Comparison of ENCODE assay signal across 20 cellular contexts in genomic region chr15:71458089-71458660, GRCh38.
"Had no signal": no experiment of that assay in that cellular context is flagged by ENCODE, and none has a peak within 500 bp of the region (broad histone marks: within the 10 kb centered on the region; RNA-seq: fewer than 3 reads in every experiment).

No MANE protein-coding gene starts in this region.

- H3K27ac Mint-ChIP-seq: activated CD4-positive, alpha-beta memory T cell treated with anti-CD3 and anti-CD28 coated beads for 36 hours; activated CD4-positive, alpha-beta T cell treated with anti-CD3 and anti-CD28 coated beads for 36 hours; activated naive CD8-positive, alpha-beta T cell treated with anti-CD3 and anti-CD28 coated beads for 36 hours; immature natural killer cell; nephron progenitor cell; WTC11 had no signal

- H3K36me3 Mint-ChIP-seq: activated CD4-positive, alpha-beta memory T cell treated with anti-CD3 and anti-CD28 coated beads for 36 hours; activated naive CD8-positive, alpha-beta T cell treated with anti-CD3 and anti-CD28 coated beads for 36 hours; immature natural killer cell; WTC11 had no signal

- H3K4me3 ChIP-seq: lung, tibial artery had no signal

- H3K27ac ChIP-seq: foreskin keratinocyte, tibial artery had no signal

- FAIRE-seq: urothelium cell line had no signal

- H3K27me3 ChIP-seq: foreskin keratinocyte, tibial artery had no signal

- H3K9me3 Mint-ChIP-seq: activated CD4-positive, alpha-beta memory T cell treated with anti-CD3 and anti-CD28 coated beads for 36 hours; activated naive CD8-positive, alpha-beta T cell treated with anti-CD3 and anti-CD28 coated beads for 36 hours; central memory CD8-positive, alpha-beta T cell; immature natural killer cell had no signal

- H3K4me3 Mint-ChIP-seq: activated CD4-positive, alpha-beta memory T cell treated with anti-CD3 and anti-CD28 coated beads for 36 hours; activated CD4-positive, alpha-beta T cell treated with anti-CD3 and anti-CD28 coated beads for 36 hours; activated naive CD8-positive, alpha-beta T cell treated with anti-CD3 and anti-CD28 coated beads for 36 hours; central memory CD8-positive, alpha-beta T cell; immature natural killer cell; nephron progenitor cell; WTC11 had no signal

- H3K9me3 ChIP-seq: tibial artery had no signal

- H3K36me3 ChIP-seq: tibial artery had no signal

- H3K4me1 ChIP-seq: tibial artery had no signal

- H3K27me3 Mint-ChIP-seq: activated CD4-positive, alpha-beta memory T cell treated with anti-CD3 and anti-CD28 coated beads for 36 hours had no signal

- H3K4me1 Mint-ChIP-seq: activated CD4-positive, alpha-beta T cell treated with anti-CD3 and anti-CD28 coated beads for 36 hours; activated naive CD8-positive, alpha-beta T cell treated with anti-CD3 and anti-CD28 coated beads for 36 hours; central memory CD8-positive, alpha-beta T cell; immature natural killer cell had no signal

- DNase-seq: activated CD4-positive, alpha-beta memory T cell treated with anti-CD3 and anti-CD28 coated beads for 36 hours; activated CD4-positive, alpha-beta T cell treated with anti-CD3 and anti-CD28 coated beads for 36 hours; activated naive CD8-positive, alpha-beta T cell treated with anti-CD3 and anti-CD28 coated beads for 36 hours; activated T-cell treated with anti-CD3 and anti-CD28 coated beads for 4 hours; amygdala; effector memory CD4-positive, alpha-beta T cell; foreskin keratinocyte; immature natural killer cell; midbrain; nephron progenitor cell; nucleus accumbens; posterior cingulate gyrus; retina; stimulated activated naive CD8-positive, alpha-beta T cell treated with anti-CD3 and anti-CD28 coated beads, Interleukin-15, Interleukin-2, amounts not matched to agents 100 U/mL and 50 U/mL, for 24 hours; substantia nigra; tibial artery had no signal

- ATAC-seq: activated CD4-positive, alpha-beta T cell treated with anti-CD3 and anti-CD28 coated beads for 36 hours; foreskin keratinocyte; stimulated activated naive CD8-positive, alpha-beta T cell treated with anti-CD3 and anti-CD28 coated beads, Interleukin-15, Interleukin-2, amounts not matched to agents 100 U/mL and 50 U/mL, for 24 hours; WTC11 had no signal
